ENCODE assay signal across 19 cellular contexts in the genomic region with DNA sequence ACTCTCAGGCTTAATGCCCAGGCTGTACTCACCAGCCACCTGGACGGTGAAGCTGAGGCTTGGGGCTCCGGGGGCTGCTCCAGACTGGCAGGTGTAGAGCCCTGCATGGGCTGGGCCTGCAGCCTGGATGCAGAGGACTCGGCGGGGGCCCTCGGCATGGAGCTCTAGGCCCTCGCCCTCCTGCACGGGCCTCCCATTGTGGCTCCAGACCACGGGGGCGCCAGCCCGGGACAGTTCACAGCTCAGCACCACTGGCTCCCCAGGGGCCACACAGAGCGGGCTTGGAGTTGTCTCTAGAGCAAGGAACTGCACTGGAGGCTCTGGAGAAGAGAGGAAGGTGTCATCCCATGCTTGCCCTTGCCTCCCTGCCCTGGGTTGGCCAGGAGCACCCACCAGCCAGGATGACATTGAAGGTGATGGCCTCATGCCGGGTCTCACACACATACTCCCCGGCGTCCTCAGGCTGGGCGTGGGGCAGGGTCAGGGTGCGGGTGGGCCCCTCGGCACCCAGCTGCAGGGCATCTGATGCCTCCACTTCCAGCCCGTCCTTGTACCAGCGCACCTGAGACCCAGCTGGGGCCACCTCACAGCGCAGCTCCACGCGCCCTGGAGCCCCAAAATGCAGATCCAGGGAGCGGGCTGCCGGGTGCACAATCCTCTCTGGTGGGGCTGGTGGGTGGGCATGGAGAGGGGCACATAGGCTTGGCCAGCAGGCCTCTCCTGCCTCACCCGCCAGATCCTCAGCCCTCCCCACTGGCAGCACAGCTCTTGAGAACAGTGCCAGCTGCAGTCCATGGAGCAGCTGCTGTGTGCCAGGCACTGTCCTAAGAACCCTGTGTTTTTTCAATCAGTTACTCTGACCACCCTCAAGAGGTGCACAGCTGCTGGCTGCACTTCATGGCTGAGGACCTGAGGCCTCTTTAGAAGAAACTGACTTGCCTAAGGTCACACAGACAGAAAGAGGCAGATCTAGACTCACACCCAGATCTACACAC. TPM values are rescaled to one million over a fixed set of nuclear protein-coding genes. Genes with fewer than 3 reads are reported as not detected.
DNase-seq lines count a peak whose midpoint lies in the region; ATAC-seq and TF ChIP-seq lines count a peak whose summit lies in the region.
"Had no signal": no experiment of that assay in that cellular context is flagged by ENCODE, and none has a peak within 500 bp of the region (broad histone marks: within the 10 kb centered on the region; RNA-seq: fewer than 3 reads in every experiment).

No MANE protein-coding gene starts in this region.

- H3K36me3 ChIP-seq in BLaER1 (peaks cover 26% of the 10 kb centered on the region; the same call in 1 of the 2 replicates), RWPE2 (ENCODE audit: low read depth) (no peaks in the 10 kb centered on the region), osteoblast (ENCODE audit: insufficient read depth, low read length) (no peaks in the 10 kb centered on the region), Peyer's patch (no peaks in the 10 kb centered on the region)
- H3K36me3 ChIP-seq in effector memory CD4-positive, alpha-beta T cell (ENCODE audit: control insufficient read depth, insufficient read depth, low read length), result no peaks in the 10 kb centered on the region
- H3K36me3 ChIP-seq: SJSA1 had no signal

- peak overlapping the region; percentile 6; the same call in 1 of the 2 replicates for H3K9ac ChIP-seq in BLaER1

- no peak overlapping the region for H3K27ac ChIP-seq in BLaER1
- H3K27ac ChIP-seq in RWPE2 (ENCODE audit: poor library complexity, severe bottlenecking), result no peak overlapping the region
- H3K27ac ChIP-seq in osteoblast (ENCODE audit: low read depth, low read length), result no peak overlapping the region
- H3K27ac ChIP-seq in Peyer's patch, result no peak overlapping the region
- no peak overlapping the region for H3K27ac ChIP-seq in effector memory CD4-positive, alpha-beta T cell (ENCODE audit: insufficient read depth, low read length, poor library complexity, severe bottlenecking)
- H3K27ac ChIP-seq: SJSA1 had no signal

- H3K9me3 ChIP-seq in BLaER1 (no peaks in the 10 kb centered on the region), RWPE2 (ENCODE audit: severe bottlenecking) (no peaks in the 10 kb centered on the region), osteoblast (ENCODE audit: low read depth, low read length) (no peaks in the 10 kb centered on the region), Peyer's patch (no peaks in the 10 kb centered on the region)
- H3K9me3 ChIP-seq in effector memory CD4-positive, alpha-beta T cell (ENCODE audit: control insufficient read depth, low read length), result no peaks in the 10 kb centered on the region
- H3K9me3 ChIP-seq: SJSA1 had no signal

- TF ChIP-seq CTCF in RWPE2 (IDR thresholded peaks at IDR 0.05; ENCODE audit: poor library complexity, severe bottlenecking) (no peak), osteoblast (IDR thresholded peaks at IDR 0.05; ENCODE audit: extremely low read depth, low read depth, low read length) (no peak), Peyer's patch (IDR thresholded peaks at IDR 0.05) (no peak)

- no peak for ATAC-seq in RWPE2 (ENCODE audit: low read depth)
- ATAC-seq: GM23338 had no signal

- no peak overlapping the region for H2AFZ ChIP-seq in osteoblast (ENCODE audit: low read length)
- H2AFZ ChIP-seq: GM23338 had no signal

- no peak for TF ChIP-seq POLR2A in Peyer's patch (IDR thresholded peaks at IDR 0.05)

- H3K27me3 ChIP-seq in BLaER1 (no peaks in the 10 kb centered on the region), RWPE2 (ENCODE audit: insufficient read depth, poor library complexity, severe bottlenecking) (no peaks in the 10 kb centered on the region), osteoblast (ENCODE audit: insufficient read depth, low read length) (peaks cover 2% of the 10 kb centered on the region), Peyer's patch (no peaks in the 10 kb centered on the region)
- H3K27me3 ChIP-seq in effector memory CD4-positive, alpha-beta T cell (replicated peaks; ENCODE audit: control insufficient read depth, insufficient read depth, low read length, poor library complexity, severe bottlenecking), result peaks cover 12% of the 10 kb centered on the region
- H3K27me3 ChIP-seq: SJSA1 had no signal

- DNase-seq in RWPE2 (ENCODE audit: low spot score), result peak; percentile 44
- DNase-seq in osteoblast (ENCODE audit: insufficient read length, low spot score, missing footprints), result peak; percentile 73
- no peak for DNase-seq in Peyer's patch
- no peak for DNase-seq in effector memory CD4-positive, alpha-beta T cell
- DNase-seq: ACHN; AML-193; COR-L47; GF-D8; KG1; NCI-H1436; NCI-H2029; NCI-H2171; NCI-H446; NCI-H69; NK-92 treated with Interleukin-12 subunit alpha and Interleukin-12 subunit beta, amount 100 ng/mL, for 24 hours had no signal

- H4K20me1 ChIP-seq in BLaER1 (no peaks in the 10 kb centered on the region; the same call in 1 of the 2 replicates), osteoblast (ENCODE audit: insufficient read depth, low read length) (peaks cover 2% of the 10 kb centered on the region)

- H3K4me1 ChIP-seq in BLaER1 (peaks cover 8% of the 10 kb centered on the region), RWPE2 (ENCODE audit: insufficient read depth, poor library complexity, severe bottlenecking) (no peaks in the 10 kb centered on the region), osteoblast (ENCODE audit: insufficient read depth, low read length) (peaks cover under 1% of the 10 kb centered on the region), Peyer's patch (peaks cover 0 to 6% (median 0%) of the 10 kb centered on the region in 4 donors)
- H3K4me1 ChIP-seq in effector memory CD4-positive, alpha-beta T cell (ENCODE audit: control insufficient read depth, insufficient read depth, low read length, poor library complexity, severe bottlenecking), result peaks cover under 1% of the 10 kb centered on the region

- no peaks in the 10 kb centered on the region for H3K79me2 ChIP-seq in osteoblast (ENCODE audit: insufficient read depth, low read length)

- H3K4me2 ChIP-seq in BLaER1 (no peak overlapping the region), osteoblast (ENCODE audit: insufficient read depth, low read length) (no peak overlapping the region)
- H3K4me2 ChIP-seq: GM23338 had no signal

- H3K4me3 ChIP-seq in BLaER1 (no peak overlapping the region), RWPE2 (ENCODE audit: severe bottlenecking) (no peak overlapping the region), osteoblast (ENCODE audit: insufficient read depth, low read length) (no peak overlapping the region), Peyer's patch (no peak overlapping the region)
- no peak overlapping the region for H3K4me3 ChIP-seq in effector memory CD4-positive, alpha-beta T cell (ENCODE audit: insufficient read depth, low read depth, low read length, poor library complexity, severe bottlenecking)
- H3K4me3 ChIP-seq: GM23338, SJSA1 had no signal

RNA-seq across cellular contexts. Expression of a gene that starts 13.3 kb away (rescaled TPM):
- total RNA-seq in osteoblast (60.4 and 65.9 TPM in 2 replicates), Peyer's patch (10 to 100 TPM in 3 of 4 donors, 1 to 10 TPM in 1; 7.5 to 43.7 (median 21.2) TPM)

RNA-seq across cellular contexts. Expression of a gene that starts 14.0 kb away (rescaled TPM):
- total RNA-seq in osteoblast (under 0.01 and 0.29 TPM in 2 replicates), Peyer's patch (not detected)
- total RNA-seq: OCI-LY7 had no signal

RNA-seq across cellular contexts. Expression of a gene that starts 14.3 kb away (rescaled TPM):
- total RNA-seq in osteoblast (1.1 and 1.5 TPM in 2 replicates), Peyer's patch (10 to 100 TPM in 3 of 4 donors, 1 to 10 TPM in 1; 6.6 to 25.5 (median 13.9) TPM)

RNA-seq across cellular contexts. Expression of a gene that starts 14.5 kb away (rescaled TPM):
- total RNA-seq in osteoblast (192 and 221 TPM in 2 replicates), Peyer's patch (100 to 1,000 TPM in 1 of 4 donors, 10 to 100 TPM in 3; 19.0 to 122 (median 90.5) TPM)

RNA-seq across cellular contexts. Expression of a gene that starts 39.6 kb away (rescaled TPM):
- total RNA-seq in osteoblast, result 19.4 and 22.1 TPM in 2 replicates
- total RNA-seq in Peyer's patch, result 10 to 100 TPM; 19.4 to 62.6 (median 51.5) TPM

Comparison
In these comparisons a context has a peak if more than half of its experiments do, and no peak if none do; other contexts are left out.
1. DNase-seq: peak in RWPE2 (single experiment) and osteoblast (single experiment); none in Peyer's patch (0 of 3) and effector memory CD4-positive, alpha-beta T cell (0 of 3).